1 cellular context compared by ENCODE assay signal in the genomic region with DNA sequence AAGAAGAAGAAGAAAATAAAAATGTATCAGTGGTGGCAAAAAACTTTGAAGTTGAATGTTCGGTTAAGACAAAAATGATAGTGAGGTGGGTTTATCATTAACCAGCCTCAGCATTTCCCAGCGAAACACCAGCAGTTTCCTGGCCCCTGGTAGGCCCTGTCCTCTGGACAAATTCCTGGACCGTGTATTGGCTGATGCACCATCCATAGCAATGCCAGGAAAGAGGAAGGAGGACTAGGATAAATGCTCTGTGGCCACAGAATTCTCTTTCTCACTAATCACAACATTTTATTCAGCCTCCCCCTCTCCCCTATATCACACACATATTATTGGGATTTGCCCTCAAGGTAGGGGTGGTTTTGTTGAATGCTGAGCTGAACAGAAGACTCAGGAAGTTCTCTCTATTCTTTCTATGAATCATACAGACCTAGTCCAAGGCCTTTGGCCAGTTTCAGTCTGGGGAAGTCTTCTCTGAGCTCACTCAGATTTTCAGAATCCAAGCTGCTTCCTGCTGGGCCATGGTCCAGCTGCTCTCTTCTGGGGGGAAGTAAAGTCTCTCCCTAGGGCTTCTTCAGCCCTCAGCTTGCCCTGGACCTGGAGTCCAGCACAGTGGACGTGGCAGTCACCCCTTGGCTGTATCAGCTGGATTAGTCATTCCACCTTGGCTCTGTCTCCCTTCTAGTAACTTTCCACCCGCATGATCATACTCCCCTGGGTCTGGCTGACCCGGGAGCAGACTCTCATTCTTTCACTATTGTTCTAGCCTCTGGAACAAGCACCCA.
TF ChIP-seq lines count a peak whose summit lies in the region.

No MANE protein-coding gene starts in this region.

TF ChIP-seq in HEK293, 187 proteins besides CTCF, POLR2A, EP300 and RAD21 (continued from another document):
- TF ChIP-seq PRDM10 (tag by site-specific recombination; IDR thresholded peaks at IDR 0.05) (peak; percentile 100), ZNF843 (tag by site-specific recombination; IDR thresholded peaks at IDR 0.05) (no peak), ZNF548 (tag by site-specific recombination; IDR thresholded peaks at IDR 0.05) (no peak), ZNF221 (tag by site-specific recombination; IDR thresholded peaks at IDR 0.05; ENCODE audit: borderline replicate concordance) (no peak), ZNF148 (tag by site-specific recombination; IDR thresholded peaks at IDR 0.05; ENCODE audit: borderline replicate concordance) (no peak)
